In genomic region chr3:126146525-126147146, GRCh38 we compare ENCODE assay signal across 23 cellular contexts. TPM values are rescaled to one million over a fixed set of nuclear protein-coding genes. Genes with fewer than 3 reads are reported as not detected.
DNase-seq lines count a peak whose midpoint lies in the region; FAIRE-seq and TF ChIP-seq lines count a peak whose summit lies in the region.
"Had no signal": no experiment of that assay in that cellular context is flagged by ENCODE, and none has a peak within 500 bp of the region (broad histone marks: within the 10 kb centered on the region; RNA-seq: fewer than 3 reads in every experiment).

No MANE protein-coding gene starts in this region.

- H3K9ac ChIP-seq in kidney (ENCODE audit: low read length in 2 of 2): no peak overlapping the region
- H3K9ac ChIP-seq: BLaER1 had no signal

- no peak overlapping the region for H3K4me3 Mint-ChIP-seq in activated CD4-positive, alpha-beta T cell treated with anti-CD3 and anti-CD28 coated beads, Interleukin-2, amount 10 ng/mL, durations not matched to agents 24 days and 14 days

- no peak overlapping the region for H3K27ac Mint-ChIP-seq in activated CD4-positive, alpha-beta T cell treated with anti-CD3 and anti-CD28 coated beads, Interleukin-2, amount 10 ng/mL, durations not matched to agents 24 days and 14 days

- TF ChIP-seq POLR2A in spleen (IDR thresholded peaks at IDR 0.05): no peak

- intact Hi-C loops in activated CD4-positive, alpha-beta T cell treated with anti-CD3 and anti-CD28 coated beads, Interleukin-2, amount 10 ng/mL, durations not matched to agents 24 days and 14 days (cut with micrococcal nuclease): no loop called here
- intact Hi-C loops in kidney (cut with DNase I) (no loop called here), spleen (cut with DNase I; ENCODE audit: low total_unique reads) (no loop called here)

- H3K36me3 Mint-ChIP-seq in activated CD4-positive, alpha-beta T cell treated with anti-CD3 and anti-CD28 coated beads, Interleukin-2, amount 10 ng/mL, durations not matched to agents 24 days and 14 days (ENCODE audit: low read depth): no peaks in the 10 kb centered on the region

- TF ChIP-seq CTCF in kidney (IDR thresholded peaks at IDR 0.05; ENCODE audit: borderline replicate concordance, extremely low read depth, insufficient read depth) (no peak), spleen (IDR thresholded peaks at IDR 0.05 in 8 of 11, conservative IDR thresholded peaks at IDR 0.05 in 3 of 11) (no peak)

- H3K27me3 Mint-ChIP-seq in activated CD4-positive, alpha-beta T cell treated with anti-CD3 and anti-CD28 coated beads, Interleukin-2, amount 10 ng/mL, durations not matched to agents 24 days and 14 days: peaks cover 23% of the 10 kb centered on the region

- no peaks in the 10 kb centered on the region for H3K4me1 Mint-ChIP-seq in activated CD4-positive, alpha-beta T cell treated with anti-CD3 and anti-CD28 coated beads, Interleukin-2, amount 10 ng/mL, durations not matched to agents 24 days and 14 days

- H3K9me3 Mint-ChIP-seq in activated CD4-positive, alpha-beta T cell treated with anti-CD3 and anti-CD28 coated beads, Interleukin-2, amount 10 ng/mL, durations not matched to agents 24 days and 14 days: no peaks in the 10 kb centered on the region

- in situ Hi-C loops in G401 (cut with HindIII; ENCODE audit: low sequenced_read_pairs): no loop called here

- H3K27ac ChIP-seq in kidney (ENCODE audit: low read depth in 2 of 2, low read length in 2 of 2) (no peak overlapping the region), spleen (no peak overlapping the region), caudate nucleus (ENCODE audit: low read depth, low read length) (no peak overlapping the region)
- H3K27ac ChIP-seq: BLaER1, ovary, WERI-Rb-1 had no signal

- H3K27me3 ChIP-seq in spleen (replicated peaks in 1 of 7): no peaks in the 10 kb centered on the region
- H3K27me3 ChIP-seq: BLaER1, ovary had no signal

- no peak overlapping the region for H3K4me3 ChIP-seq in kidney (ENCODE audit: low read length in 2 of 2)
- H3K4me3 ChIP-seq in spleen: no peak overlapping the region
- H3K4me3 ChIP-seq: BLaER1, ovary had no signal

- peak; percentile 53 for DNase-seq in activated CD4-positive, alpha-beta T cell treated with anti-CD3 and anti-CD28 coated beads, Interleukin-2, amount 10 ng/mL, durations not matched to agents 24 days and 14 days
- DNase-seq in activated CD4-positive, alpha-beta T cell treated with anti-CD3 and anti-CD28 coated beads, Interleukin-2, amount 50 U/mL, for 48 hours: no peak
- DNase-seq in NCI-H526 treated with DMSO at 0.1 percent for 48 hours (lab: John Stamatoyannopoulos, UW): peak; percentile 54
- DNase-seq in kidney: peak; percentile 43
- DNase-seq in spleen: peak; percentile 66
- no peak for DNase-seq in G401 (ENCODE audit: low spot score)
- no peak for DNase-seq in caudate nucleus (lab: John Stamatoyannopoulos, UW)
- no peak for DNase-seq in HuH-7.5 (ENCODE audit: low spot score)
- DNase-seq: activated gamma-delta T cell treated with Interleukin-2 at 50 U/mL for 16 hours; amniotic stem cell; central memory CD4-positive, alpha-beta T cell; effector CD4-positive, alpha-beta T cell; NCI-H1105 treated with DMSO at 0.1 percent for 48 hours; NCI-H69; ovary; SHP77 treated with DMSO at 0.1 percent for 48 hours; stimulated activated CD4-positive, alpha-beta T cell treated with anti-CD3 and anti-CD28 coated beads, Interleukin-1b, Interleukin-23, amount 100 ng/mL, for 48 hours; WERI-Rb-1 had no signal

- H3K9me3 ChIP-seq in kidney (ENCODE audit: control insufficient read depth in 1 of 2, low read length in 2 of 2) (no peaks in the 10 kb centered on the region), spleen (no peaks in the 10 kb centered on the region)
- H3K9me3 ChIP-seq: BLaER1, ovary had no signal

- peaks cover 17 to 32% of the 10 kb centered on the region in 2 donors for H3K36me3 ChIP-seq in kidney (ENCODE audit: control insufficient read depth in 1 of 2, insufficient read depth in 2 of 2, low read length in 2 of 2)
- no peaks in the 10 kb centered on the region for H3K36me3 ChIP-seq in spleen
- H3K36me3 ChIP-seq: BLaER1, ovary, WERI-Rb-1 had no signal

- WGBS in spleen, 5 donors: 86 to 98% (median 92%) methylated on average over 6 of the region's 6 CpGs

- no peaks in the 10 kb centered on the region for H3K4me1 ChIP-seq in kidney (ENCODE audit: control insufficient read depth in 1 of 2, insufficient read depth in 1 of 2, low read depth in 1 of 2, low read length in 2 of 2)
- no peaks in the 10 kb centered on the region for H3K4me1 ChIP-seq in spleen
- H3K4me1 ChIP-seq: BLaER1 had no signal

- no peak for FAIRE-seq in kidney (lab: Jason Lieb, UNC)
- FAIRE-seq: A204.1, H1 had no signal

RNA-seq across cellular contexts. Expression of gene ALDH1L1, which starts 33.8 kb away (rescaled TPM):
- not detected in 2 replicates for total RNA-seq in activated CD4-positive, alpha-beta T cell treated with anti-CD3 and anti-CD28 coated beads, Interleukin-2, amount 10 ng/mL, durations not matched to agents 24 days and 14 days
- total RNA-seq in kidney: 60.0 TPM
- 199 TPM for polyA plus RNA-seq in kidney (ENCODE audit: insufficient read depth, low read depth, low replicate concordance)
- 1 to 10 TPM in 1 of 7 donors, under 1 TPM in 3, not detected in 3; 0.09 to 1.3 (median 0.38) TPM for total RNA-seq in spleen
- polyA plus RNA-seq in spleen: under 1 TPM; 0.13 to 0.35 (median 0.29) TPM
- not detected in 2 replicates for total RNA-seq in G401 (2014; rRNA removed; shearing (Covaris generic))
- total RNA-seq: activated CD8-positive, alpha-beta memory T cell treated with anti-CD3 and anti-CD28 coated beads for 36 hours; T-helper 1 cell treated with Interleukin-12 subunit alpha and Interleukin-12 subunit beta and Interleukin-4 antibody, amounts not matched to agents 30 ng/mL and 1 ng/mL, for 36 hours had no signal

Comparison
In these comparisons a context has a peak if more than half of its experiments do, and no peak if none do; other contexts are left out.
1. DNase-seq: peak in activated CD4-positive, alpha-beta T cell treated with anti-CD3 and anti-CD28 coated beads, Interleukin-2, amount 10 ng/mL, durations not matched to agents 24 days and 14 days (single experiment), NCI-H526 treated with DMSO at 0.1 percent for 48 hours (single experiment), kidney (single experiment) and spleen (single experiment); none in activated CD4-positive, alpha-beta T cell treated with anti-CD3 and anti-CD28 coated beads, Interleukin-2, amount 50 U/mL, for 48 hours (0 of 2), G401 (single experiment), caudate nucleus (0 of 61) and HuH-7.5 (single experiment).
2. RNA of gene ALDH1L1, which starts 33.8 kb away (total RNA-seq): 60.0 TPM in kidney (single experiment); 0.09 to 1.3 TPM in spleen, not detected in activated CD4-positive, alpha-beta T cell treated with anti-CD3 and anti-CD28 coated beads, Interleukin-2, amount 10 ng/mL, durations not matched to agents 24 days and 14 days and not detected in G401; every median in the first group is over 10 times any median in the second.